Comparison of ENCODE assay signal across 27 cellular contexts in the genomic region with DNA sequence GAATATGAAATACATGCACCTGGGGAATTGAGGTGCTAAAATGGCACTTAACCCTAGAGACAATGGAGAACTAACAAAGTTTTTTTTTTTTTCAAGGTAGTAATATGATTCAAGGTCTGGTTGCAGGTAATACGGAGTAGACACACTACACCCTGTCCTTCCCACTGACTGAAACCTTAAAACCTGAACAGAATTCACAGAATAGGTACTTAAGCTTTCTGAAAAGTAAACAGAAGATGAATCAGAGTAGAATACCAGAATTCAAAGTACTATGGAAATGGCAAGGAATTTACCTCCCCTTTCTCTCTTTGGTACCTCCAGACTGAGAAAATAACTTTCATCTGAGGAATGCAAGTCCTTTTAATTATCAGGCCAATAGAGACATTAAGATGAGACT.
DNase-seq lines count a peak whose midpoint lies in the region; ATAC-seq, FAIRE-seq and TF ChIP-seq lines count a peak whose summit lies in the region.
"Had no signal": no experiment of that assay in that cellular context is flagged by ENCODE, and none has a peak within 500 bp of the region (broad histone marks: within the 10 kb centered on the region; RNA-seq: fewer than 3 reads in every experiment).

No MANE protein-coding gene starts in this region.

- TF ChIP-seq POLR2A in K562 (conservative IDR thresholded peaks at IDR 0.05), result no peak

- no peak for FAIRE-seq in K562 (lab: Jason Lieb, UNC)

- peaks cover 5 to 32% of the 10 kb centered on the region in 2 experiments; a peak in 4 of 5 replicates for H3K4me1 ChIP-seq in K562 (replicated peaks in 1 of 2; ENCODE audit: control insufficient read depth in 2 of 2, insufficient read depth in 2 of 2, low read length in 2 of 2)
- H3K4me1 ChIP-seq: breast epithelium had no signal

- H3K27me3 ChIP-seq in K562 (ENCODE audit: control insufficient read depth in 2 of 2, insufficient read depth in 2 of 2, low read length in 2 of 2), result no peaks in the 10 kb centered on the region
- H3K27me3 ChIP-seq: breast epithelium, colonic mucosa, gastroesophageal sphincter, neutrophil had no signal

- no peaks in the 10 kb centered on the region for H3K9me3 ChIP-seq in K562 (replicated peaks; ENCODE audit: control insufficient read depth, insufficient read depth, low read depth, low read length)
- H3K9me3 ChIP-seq: breast epithelium, colonic mucosa, gastroesophageal sphincter, neutrophil, thoracic aorta had no signal

- no peak for ATAC-seq in activated naive CD8-positive, alpha-beta T cell treated with anti-CD3 and anti-CD28 coated beads, Interleukin-2, amount 10 ng/mL, durations not matched to agents 7 days and 5 days (ENCODE audit: low read depth)
- no peak for ATAC-seq in activated naive CD8-positive, alpha-beta T cell treated with anti-CD3 and anti-CD28 coated beads, Interleukin-2, amount 50 U/mL, for 24 hours
- ATAC-seq in K562, result no peak
- ATAC-seq in HG03095 (IDR thresholded peaks at IDR 0.05; ENCODE audit: unreplicated experiment), result no peak
- ATAC-seq: gastroesophageal sphincter; stimulated activated naive CD8-positive, alpha-beta T cell treated with anti-CD3 and anti-CD28 coated beads, Interleukin-15, Interleukin-2, amounts not matched to agents 100 U/mL and 50 U/mL, for 24 hours had no signal

- H3K27me3 Mint-ChIP-seq in activated naive CD8-positive, alpha-beta T cell treated with anti-CD3 and anti-CD28 coated beads, Interleukin-2, amount 10 ng/mL, durations not matched to agents 7 days and 5 days, result no peaks in the 10 kb centered on the region
- H3K27me3 Mint-ChIP-seq in activated naive CD8-positive, alpha-beta T cell treated with anti-CD3 and anti-CD28 coated beads, Interleukin-2, amount 50 U/mL, for 24 hours, result no peaks in the 10 kb centered on the region
- H3K27me3 Mint-ChIP-seq in nephron progenitor cell (ENCODE audit: low read depth, poor library complexity), result peaks cover 3% of the 10 kb centered on the region
- H3K27me3 Mint-ChIP-seq: activated B cell treated with CpG ODN at 0.5 μM for 24 hours, progenitor cell of endocrine pancreas had no signal

- CTCF ChIA-PET in K562 (lab: Yijun Ruan, JAX; ENCODE audit: low intra/inter-chr PET ratio), result no interaction called here

- H4K20me1 ChIP-seq in K562 (replicated peaks; ENCODE audit: control insufficient read depth, insufficient read depth, low read length), result no peaks in the 10 kb centered on the region

- peaks cover 32% of the 10 kb centered on the region for H3K4me1 Mint-ChIP-seq in activated naive CD8-positive, alpha-beta T cell treated with anti-CD3 and anti-CD28 coated beads, Interleukin-2, amount 10 ng/mL, durations not matched to agents 7 days and 5 days
- peaks cover 31% of the 10 kb centered on the region for H3K4me1 Mint-ChIP-seq in activated naive CD8-positive, alpha-beta T cell treated with anti-CD3 and anti-CD28 coated beads, Interleukin-2, amount 50 U/mL, for 24 hours
- H3K4me1 Mint-ChIP-seq in nephron progenitor cell, result peaks cover 27% of the 10 kb centered on the region

- WGBS in K562 (ENCODE audit: insufficient coverage, low coverage, missing lambda C conversion rate), result 33% methylated on average over 1 of the region's 1 CpG

- peaks cover 10% of the 10 kb centered on the region for H3K36me3 Mint-ChIP-seq in activated naive CD8-positive, alpha-beta T cell treated with anti-CD3 and anti-CD28 coated beads, Interleukin-2, amount 10 ng/mL, durations not matched to agents 7 days and 5 days
- H3K36me3 Mint-ChIP-seq in activated naive CD8-positive, alpha-beta T cell treated with anti-CD3 and anti-CD28 coated beads, Interleukin-2, amount 50 U/mL, for 24 hours (ENCODE audit: low read depth), result peaks cover under 1% of the 10 kb centered on the region
- peaks cover 3% of the 10 kb centered on the region for H3K36me3 Mint-ChIP-seq in nephron progenitor cell (ENCODE audit: low read depth)

- TF ChIP-seq CTCF in K562 (IDR thresholded peaks at IDR 0.05 in 2 of 3, conservative IDR thresholded peaks at IDR 0.05 in 1 of 3; ENCODE audit: insufficient read depth in 2 of 3, low read depth in 1 of 3, low read length in 3 of 3) (no peak), nephron progenitor cell (IDR thresholded peaks at IDR 0.05) (no peak)

- H3K4me2 ChIP-seq in K562 (ENCODE audit: insufficient read depth, low read length), result peak overlapping the region; percentile 10

- no peak for TF ChIP-seq EP300 in K562 (IDR thresholded peaks at IDR 0.05; ENCODE audit: low read length)

- peaks cover 10% of the 10 kb centered on the region; the same call in 1 of the 3 replicates for H3K36me3 ChIP-seq in K562 (ENCODE audit: control insufficient read depth, insufficient read depth, low read length)
- H3K36me3 ChIP-seq: breast epithelium, colonic mucosa had no signal

- no peaks in the 10 kb centered on the region for H3K79me2 ChIP-seq in K562 (ENCODE audit: control insufficient read depth, insufficient read depth, low read length)

- H3K9me1 ChIP-seq in K562 (ENCODE audit: control insufficient read depth, insufficient read depth, low read length), result no peaks in the 10 kb centered on the region

- H3K4me3 ChIP-seq in K562, result no peak overlapping the region
- H3K4me3 ChIP-seq: breast epithelium, colonic mucosa, gastroesophageal sphincter, SK-N-MC, thoracic aorta had no signal

- H3K4me3 Mint-ChIP-seq in activated naive CD8-positive, alpha-beta T cell treated with anti-CD3 and anti-CD28 coated beads, Interleukin-2, amount 10 ng/mL, durations not matched to agents 7 days and 5 days, result peak overlapping the region; percentile 79
- H3K4me3 Mint-ChIP-seq in activated naive CD8-positive, alpha-beta T cell treated with anti-CD3 and anti-CD28 coated beads, Interleukin-2, amount 50 U/mL, for 24 hours, result no peak overlapping the region
- H3K4me3 Mint-ChIP-seq in nephron progenitor cell, result no peak overlapping the region
- H3K4me3 Mint-ChIP-seq: activated B cell treated with CpG ODN at 0.5 μM for 24 hours had no signal

- no peak for DNase-seq in activated naive CD8-positive, alpha-beta T cell treated with anti-CD3 and anti-CD28 coated beads, Interleukin-2, amount 10 ng/mL, durations not matched to agents 7 days and 5 days
- DNase-seq in activated naive CD8-positive, alpha-beta T cell treated with anti-CD3 and anti-CD28 coated beads, Interleukin-2, amount 50 U/mL, for 24 hours, result no peak
- DNase-seq in NCI-H2107 (lab: John Stamatoyannopoulos, UW) (peak; percentile 31), K562 (ENCODE audit: extremely low read depth in 1 of 4, low spot score in 3 of 4) (no peak), nephron progenitor cell (no peak), ecto neural progenitor cell (ENCODE audit: low spot score) (no peak)
- no peak for DNase-seq in activated CD4-positive, CD25-positive, alpha-beta regulatory T cell (lab: John Stamatoyannopoulos, UW)
- DNase-seq: activated B cell treated with CpG ODN at 0.5 μM for 24 hours; activated CD4-positive, alpha-beta T cell treated with anti-CD3 and anti-CD28 coated beads, Interleukin-2, amount 50 U/mL, for 48 hours; activated gamma-delta T cell; amniotic stem cell; colonic mucosa; hypothalamus; NCI-H1105; NCI-H2171; NCI-H526 treated with DMSO at 0.1 percent for 48 hours; stimulated activated CD4-positive, alpha-beta T cell treated with anti-CD3 and anti-CD28 coated beads, Interleukin-15, amount 100 ng/mL, for 24 hours; stimulated activated naive CD8-positive, alpha-beta T cell treated with anti-CD3 and anti-CD28 coated beads, Interleukin-15, Interleukin-2, amounts not matched to agents 100 U/mL and 50 U/mL, for 24 hours had no signal

- POLR2A ChIA-PET in activated naive CD8-positive, alpha-beta T cell treated with anti-CD3 and anti-CD28 coated beads, Interleukin-2, amount 10 ng/mL, durations not matched to agents 7 days and 5 days (lab: Charles Lee), result no interaction called here
- POLR2A ChIA-PET in K562 (lab: Yijun Ruan, JAX), result no interaction called here

- no TSS peak for BruUV-seq in K562 (replicated peaks; lab: Mats Ljungman, UMichigan)

- peak overlapping the region; percentile 7 for H3K27ac Mint-ChIP-seq in activated naive CD8-positive, alpha-beta T cell treated with anti-CD3 and anti-CD28 coated beads, Interleukin-2, amount 10 ng/mL, durations not matched to agents 7 days and 5 days
- H3K27ac Mint-ChIP-seq in activated naive CD8-positive, alpha-beta T cell treated with anti-CD3 and anti-CD28 coated beads, Interleukin-2, amount 50 U/mL, for 24 hours, result no peak overlapping the region
- peak overlapping the region; percentile 4 for H3K27ac Mint-ChIP-seq in nephron progenitor cell
- H3K27ac Mint-ChIP-seq: activated B cell treated with CpG ODN at 0.5 μM for 24 hours had no signal

- H3K9me3 Mint-ChIP-seq in activated naive CD8-positive, alpha-beta T cell treated with anti-CD3 and anti-CD28 coated beads, Interleukin-2, amount 10 ng/mL, durations not matched to agents 7 days and 5 days, result no peaks in the 10 kb centered on the region
- H3K9me3 Mint-ChIP-seq in activated naive CD8-positive, alpha-beta T cell treated with anti-CD3 and anti-CD28 coated beads, Interleukin-2, amount 50 U/mL, for 24 hours, result no peaks in the 10 kb centered on the region
- no peaks in the 10 kb centered on the region for H3K9me3 Mint-ChIP-seq in nephron progenitor cell
- H3K9me3 Mint-ChIP-seq: activated B cell treated with CpG ODN at 0.5 μM for 24 hours had no signal

- TF ChIP-seq RAD21 in K562 (CRISPR knock-in tag; conservative IDR thresholded peaks at IDR 0.05 in 1 of 2, IDR thresholded peaks at IDR 0.05 in 1 of 2), result no peak

- no peak overlapping the region for H3K9ac ChIP-seq in K562 (ENCODE audit: insufficient read depth in 1 of 2, low read depth in 2 of 2, low read length in 2 of 2)

- intact Hi-C loops in K562 (cut with micrococcal nuclease), result no loop called here

- in situ Hi-C loops in K562 (cut with MboI), result no loop called here

- H2AFZ ChIP-seq in K562 (ENCODE audit: low read depth, low read length), result no peak overlapping the region

- peak overlapping the region; percentile 6; the same call in 2 of the 3 replicates for H3K27ac ChIP-seq in K562 (ENCODE audit: extremely low read depth, low read depth, low read length)
- H3K27ac ChIP-seq: breast epithelium, C4-2B, colonic mucosa, gastroesophageal sphincter, neutrophil, RWPE1, SK-N-MC, thoracic aorta had no signal

TF ChIP-seq in K562, 482 proteins besides CTCF, POLR2A, EP300 and RAD21 (continues in another document):
- no peak for TF ChIP-seq SP1 (CRISPR knock-in tag; IDR thresholded peaks at IDR 0.05)
